Comparison of ENCODE assay signal across 23 cellular contexts in genomic region chr2:149075065-149075464, GRCh38. TPM values are rescaled to one million over a fixed set of nuclear protein-coding genes. Genes with fewer than 3 reads are reported as not detected.
"Had no signal": no experiment of that assay in that cellular context is flagged by ENCODE, and none has a peak within 500 bp of the region (broad histone marks: within the 10 kb centered on the region; RNA-seq: fewer than 3 reads in every experiment).

No MANE protein-coding gene starts in this region.

- ATAC-seq: activated T-cell treated with anti-CD3 and anti-CD28 coated beads, Interleukin-2, amount 50 U/mL, for 4 hours had no signal

- DNase-seq: activated CD4-positive, alpha-beta T cell treated with anti-CD3 and anti-CD28 coated beads for 4 hours; activated CD4-positive, alpha-beta T cell treated with anti-CD3 and anti-CD28 coated beads, Interleukin-2, amount 50 U/mL, for 48 hours; activated CD4-positive, CD25-positive, alpha-beta regulatory T cell; activated CD8-positive, alpha-beta memory T cell treated with anti-CD3 and anti-CD28 coated beads, Interleukin-2, amount 50 U/mL, for 48 hours; activated naive CD4-positive, alpha-beta T cell; activated T-cell treated with anti-CD3 and anti-CD28 coated beads, Interleukin-2, amount 50 U/mL, for 4 hours; adrenal gland; brain microvascular endothelial cell; caudate nucleus; effector CD4-positive, alpha-beta T cell; erythroblast; kidney glomerular epithelial cell; nucleus accumbens; stimulated activated CD4-positive, alpha-beta T cell treated with anti-CD3 and anti-CD28 coated beads, Interleukin-4, amount 100 ng/mL, for 4 hours; T1000; tibial artery; uterus had no signal

- H3K9me3 ChIP-seq: adrenal gland, ascending aorta, tibial artery, uterus had no signal

- H3K4me1 ChIP-seq: adrenal gland, uterus had no signal

- H3K36me3 ChIP-seq: adrenal gland, ascending aorta, brain microvascular endothelial cell, tibial artery, uterus had no signal

- H3K27me3 ChIP-seq: adrenal gland, ascending aorta, brain microvascular endothelial cell, tibial artery, uterus had no signal

- H3K4me3 ChIP-seq: adrenal gland, ascending aorta, tibial artery, uterus had no signal

- H3K27ac ChIP-seq: adrenal gland, ascending aorta, brain microvascular endothelial cell, tibial artery, uterus had no signal

RNA-seq across cellular contexts. Expression of gene LYPD6B, which starts 36.6 kb away (rescaled TPM):
- total RNA-seq: activated CD8-positive, alpha-beta memory T cell treated with anti-CD3 and anti-CD28 coated beads for 36 hours; activated T-cell treated with anti-CD3 and anti-CD28 coated beads, Interleukin-2, amount 50 U/mL, for 4 hours; activated T-helper 2 cell treated with anti-CD3 and anti-CD28 coated beads, Interferon-gamma antibody, Interleukin-2, Interleukin-4, amounts not matched to agents 10 μg/mL and 5 μg/mL and 100 μg/mL, durations not matched to agents 14 hours and 24 hours and 36 hours; ascending aorta; fibroblast of lung; mononuclear cell; posterior vena cava had no signal
